39 cellular contexts compared by ENCODE assay signal in the genomic region with DNA sequence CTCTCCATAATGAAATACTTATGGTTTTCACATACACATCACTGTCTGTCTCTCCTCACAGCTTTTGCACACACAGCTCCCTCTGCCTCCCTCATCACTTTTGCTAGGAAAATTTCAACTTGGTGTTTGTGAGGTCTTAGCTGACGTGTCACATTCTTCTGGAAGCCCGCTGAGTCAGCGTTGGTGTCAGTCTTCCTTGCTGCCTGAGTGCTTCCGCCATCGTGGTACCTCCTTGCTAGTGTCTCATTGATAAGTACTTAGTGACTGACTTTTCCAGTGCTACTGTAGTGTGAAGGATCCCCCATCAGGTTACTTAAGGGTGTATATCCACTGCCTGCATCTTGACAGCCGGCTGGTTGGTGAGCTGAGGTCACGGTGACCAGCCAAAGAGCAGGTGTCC. TPM values are rescaled to one million over a fixed set of nuclear protein-coding genes. Genes with fewer than 3 reads are reported as not detected.
"Had no signal": no experiment of that assay in that cellular context is flagged by ENCODE, and none has a peak within 500 bp of the region (broad histone marks: within the 10 kb centered on the region; RNA-seq: fewer than 3 reads in every experiment).

No MANE protein-coding gene starts in this region.

- H3K4me1 Mint-ChIP-seq: activated B cell treated with CpG ODN at 0.5 μM for 24 hours; activated naive CD4-positive, alpha-beta T cell treated with anti-CD3 and anti-CD28 coated beads, Interleukin-2, amount 50 U/mL, for 24 hours; activated naive CD8-positive, alpha-beta T cell treated with anti-CD3 and anti-CD28 coated beads for 36 hours; activated naive CD8-positive, alpha-beta T cell treated with anti-CD3 and anti-CD28 coated beads, Interleukin-2, amount 50 U/mL, for 24 hours; T-cell had no signal

- H3K4me3 Mint-ChIP-seq: activated B cell treated with CpG ODN at 0.5 μM for 24 hours; activated CD8-positive, alpha-beta T cell treated with anti-CD3 and anti-CD28 coated beads for 36 hours; activated naive CD4-positive, alpha-beta T cell treated with anti-CD3 and anti-CD28 coated beads for 36 hours; activated naive CD4-positive, alpha-beta T cell treated with anti-CD3 and anti-CD28 coated beads, Interleukin-2, amount 50 U/mL, for 24 hours; activated naive CD8-positive, alpha-beta T cell treated with anti-CD3 and anti-CD28 coated beads for 36 hours; activated naive CD8-positive, alpha-beta T cell treated with anti-CD3 and anti-CD28 coated beads, Interleukin-2, amount 50 U/mL, for 24 hours; activated T-cell treated with anti-CD3 and anti-CD28 coated beads, Interleukin-2, amount 50 U/mL, for 4 hours; activated T-helper 1 cell treated with anti-CD3 and anti-CD28 coated beads, Interleukin-12 subunit alpha, Interleukin-12 subunit beta, Interleukin-2, Interleukin-4 antibody, amounts not matched to agents 30 ng/mL and 10 ng/mL and 1 ng/mL, durations not matched to agents 14 hours and 24 hours and 36 hours; T-cell; T-helper 1 cell treated with Interleukin-12 subunit alpha and Interleukin-12 subunit beta and Interleukin-4 antibody, amounts not matched to agents 30 μg/mL and 1 μg/mL, for 36 hours had no signal

- FAIRE-seq: colon, endometrium, endothelial cell of umbilical vein had no signal

- H3K27me3 Mint-ChIP-seq: activated B cell treated with CpG ODN at 0.5 μM for 24 hours had no signal

- H3K4me1 ChIP-seq: adrenal gland, body of pancreas, esophagus squamous epithelium, gastroesophageal sphincter had no signal

- ATAC-seq: activated CD4-positive, CD25-positive, alpha-beta regulatory T cell treated with anti-CD3 and anti-CD28 coated beads, Interleukin-2, amount 50 U/mL, for 24 hours; activated CD8-positive, alpha-beta T cell treated with anti-CD3 and anti-CD28 coated beads for 36 hours; activated naive CD8-positive, alpha-beta T cell treated with anti-CD3 and anti-CD28 coated beads, Interleukin-2, amount 50 U/mL, for 24 hours; activated T-cell treated with anti-CD3 and anti-CD28 coated beads, Interleukin-2, amount 50 U/mL, for 4 hours; body of pancreas; gastroesophageal sphincter; T-cell had no signal

- H3K27ac Mint-ChIP-seq: activated B cell treated with CpG ODN at 0.5 μM for 24 hours; activated CD8-positive, alpha-beta T cell treated with anti-CD3 and anti-CD28 coated beads for 36 hours; activated naive CD4-positive, alpha-beta T cell treated with anti-CD3 and anti-CD28 coated beads for 36 hours; activated naive CD4-positive, alpha-beta T cell treated with anti-CD3 and anti-CD28 coated beads, Interleukin-2, amount 50 U/mL, for 24 hours; activated naive CD8-positive, alpha-beta T cell treated with anti-CD3 and anti-CD28 coated beads for 36 hours; activated naive CD8-positive, alpha-beta T cell treated with anti-CD3 and anti-CD28 coated beads, Interleukin-2, amount 50 U/mL, for 24 hours; activated T-helper 1 cell treated with anti-CD3 and anti-CD28 coated beads, Interleukin-12 subunit alpha, Interleukin-12 subunit beta, Interleukin-2, Interleukin-4 antibody, amounts not matched to agents 30 ng/mL and 10 ng/mL and 1 ng/mL, durations not matched to agents 14 hours and 24 hours and 36 hours; activated T-helper 2 cell treated with anti-CD3 and anti-CD28 coated beads, Interferon-gamma antibody, Interleukin-2, Interleukin-4, amounts not matched to agents 10 μg/mL and 5 μg/mL and 100 μg/mL, durations not matched to agents 14 hours and 24 hours and 36 hours; T-cell; T-helper 1 cell treated with Interleukin-12 subunit alpha and Interleukin-12 subunit beta and Interleukin-4 antibody, amounts not matched to agents 30 μg/mL and 1 μg/mL, for 36 hours had no signal

- H3K36me3 Mint-ChIP-seq: activated naive CD4-positive, alpha-beta T cell treated with anti-CD3 and anti-CD28 coated beads, Interleukin-2, amount 50 U/mL, for 24 hours; activated naive CD8-positive, alpha-beta T cell treated with anti-CD3 and anti-CD28 coated beads for 36 hours; T-cell had no signal

- H3K36me3 ChIP-seq: adrenal gland, esophagus squamous epithelium, gastroesophageal sphincter, WERI-Rb-1 had no signal

- H3K9me3 Mint-ChIP-seq: activated naive CD4-positive, alpha-beta T cell treated with anti-CD3 and anti-CD28 coated beads for 36 hours; activated T-cell treated with anti-CD3 and anti-CD28 coated beads, Interleukin-2, amount 50 U/mL, for 4 hours; activated T-helper 1 cell treated with anti-CD3 and anti-CD28 coated beads, Interleukin-12 subunit alpha, Interleukin-12 subunit beta, Interleukin-2, Interleukin-4 antibody, amounts not matched to agents 30 ng/mL and 10 ng/mL and 1 ng/mL, durations not matched to agents 14 hours and 24 hours and 36 hours; activated T-helper 2 cell treated with anti-CD3 and anti-CD28 coated beads, Interferon-gamma antibody, Interleukin-2, Interleukin-4, amounts not matched to agents 10 μg/mL and 5 μg/mL and 100 μg/mL, durations not matched to agents 14 hours and 24 hours and 36 hours; T-helper 1 cell treated with Interleukin-12 subunit alpha and Interleukin-12 subunit beta and Interleukin-4 antibody, amounts not matched to agents 30 μg/mL and 1 μg/mL, for 36 hours had no signal

- H3K4me3 ChIP-seq: adrenal gland, body of pancreas, esophagus squamous epithelium, gastroesophageal sphincter had no signal

- H3K27me3 ChIP-seq: adrenal gland, body of pancreas, gastroesophageal sphincter had no signal

- H3K9me3 ChIP-seq: adrenal gland, esophagus squamous epithelium, gastroesophageal sphincter had no signal

- H3K27ac ChIP-seq: adrenal gland, body of pancreas, epithelial cell of prostate, esophagus squamous epithelium, gastroesophageal sphincter, WERI-Rb-1 had no signal

- DNase-seq: activated B cell treated with CpG ODN at 0.5 μM for 24 hours; activated CD4-positive, alpha-beta T cell treated with anti-CD3 and anti-CD28 coated beads for 48 hours; activated CD4-positive, alpha-beta T cell treated with anti-CD3 and anti-CD28 coated beads, Interleukin-2, amount 50 U/mL, for 1 hour; activated CD4-positive, alpha-beta T cell treated with anti-CD3 and anti-CD28 coated beads, Interleukin-2, amount 50 U/mL, for 48 hours; activated CD8-positive, alpha-beta memory T cell treated with anti-CD3 and anti-CD28 coated beads for 24 hours; activated CD8-positive, alpha-beta T cell treated with anti-CD3 and anti-CD28 coated beads for 36 hours; activated effector memory CD4-positive, alpha-beta T cell treated with anti-CD3 and anti-CD28 coated beads, Interleukin-2, amount 50 U/mL, for 16 hours; activated naive CD4-positive, alpha-beta T cell treated with anti-CD3 and anti-CD28 coated beads for 36 hours; activated naive CD8-positive, alpha-beta T cell treated with anti-CD3 and anti-CD28 coated beads for 36 hours; activated naive CD8-positive, alpha-beta T cell treated with anti-CD3 and anti-CD28 coated beads, Interleukin-2, amount 50 U/mL, for 24 hours; activated T-cell treated with anti-CD3 and anti-CD28 coated beads, Interleukin-2, amount 50 U/mL, for 4 hours; adrenal gland; amygdala; aorta; body of pancreas; caudate nucleus; cortex of kidney; effector CD8-positive, alpha-beta T cell; esophagus squamous epithelium; foreskin melanocyte; T-cell; T1000 had no signal

RNA-seq across cellular contexts. Expression of gene CA10, which starts 33.5 kb away (rescaled TPM):
- total RNA-seq: activated B cell treated with CpG ODN at 0.5 μM for 24 hours; activated CD8-positive, alpha-beta T cell treated with anti-CD3 and anti-CD28 coated beads for 36 hours; activated naive CD4-positive, alpha-beta T cell treated with anti-CD3 and anti-CD28 coated beads for 36 hours; activated naive CD8-positive, alpha-beta T cell treated with anti-CD3 and anti-CD28 coated beads for 36 hours; activated T-cell treated with anti-CD3 and anti-CD28 coated beads, Interleukin-2, amount 50 U/mL, for 4 hours; activated T-helper 1 cell treated with anti-CD3 and anti-CD28 coated beads, Interleukin-12 subunit alpha, Interleukin-12 subunit beta, Interleukin-2, Interleukin-4 antibody, amounts not matched to agents 30 ng/mL and 10 ng/mL and 1 ng/mL, durations not matched to agents 14 hours and 24 hours and 36 hours; aorta; chondrocyte; dermis microvascular lymphatic vessel endothelial cell; endothelial cell of umbilical vein; fibroblast of lung; fibroblast of villous mesenchyme; gastroesophageal sphincter; glomerular endothelial cell; T-helper 2 cell treated with Interferon-gamma antibody and Interleukin-4, amounts not matched to agents 100 ng/mL and 5 ng/mL, for 36 hours had no signal
- polyA plus RNA-seq: aorta, endothelial cell of umbilical vein, fibroblast of lung had no signal
